ENCODE assay signal across 9 cellular contexts in the genomic region with DNA sequence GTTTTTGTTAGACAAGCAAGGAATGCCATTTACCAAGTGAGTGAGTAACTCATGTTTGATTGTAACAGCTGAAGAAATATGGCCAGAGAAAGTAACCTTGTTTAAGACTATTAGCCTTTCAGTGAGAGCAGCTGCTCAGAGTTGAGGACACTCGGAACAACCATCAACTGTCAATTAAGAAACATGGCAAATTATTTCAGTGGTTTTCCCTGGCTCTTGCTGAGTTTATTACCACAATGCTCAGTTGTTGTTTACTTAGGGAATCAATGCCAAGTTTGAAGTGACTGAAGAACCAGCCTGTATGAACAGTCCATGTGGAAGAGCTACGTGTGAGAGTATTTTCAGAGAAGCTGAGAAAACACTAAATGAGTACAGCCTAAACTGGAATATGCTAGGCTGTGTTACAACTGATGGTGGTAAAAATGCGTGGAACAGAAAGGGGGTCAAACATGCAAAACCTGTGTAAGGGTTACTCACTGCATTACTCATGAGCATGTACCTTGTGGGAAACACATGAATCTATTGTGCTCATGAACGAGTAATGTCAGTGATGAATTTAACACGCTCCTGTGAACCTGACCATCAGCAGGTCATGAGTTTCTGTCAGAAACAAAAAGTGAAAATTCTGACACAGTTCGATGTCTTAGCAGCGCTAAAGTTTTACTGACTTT. TPM values are rescaled to one million over a fixed set of nuclear protein-coding genes. Genes with fewer than 3 reads are reported as not detected.
DNase-seq lines count a peak whose midpoint lies in the region; ATAC-seq, FAIRE-seq and TF ChIP-seq lines count a peak whose summit lies in the region.
"Had no signal": no experiment of that assay in that cellular context is flagged by ENCODE, and none has a peak within 500 bp of the region (broad histone marks: within the 10 kb centered on the region; RNA-seq: fewer than 3 reads in every experiment).

No MANE protein-coding gene starts in this region.

- H3K27ac Mint-ChIP-seq in naive thymus-derived CD4-positive, alpha-beta T cell: peak overlapping the region in 5 of 9 donors; percentile 16 to 51 (median 21)
- H3K27ac Mint-ChIP-seq in H9: peak overlapping the region in 1 of 3 experiments; percentile 78; a peak in 1 of 7 replicates

- H3K56ac ChIP-seq in H9 (ENCODE audit: insufficient read length, low read depth, low read length): no peak overlapping the region

- no peak overlapping the region for H4K8ac ChIP-seq in H9 (replicated peaks; ENCODE audit: insufficient read length, low read depth, low read length)

- ATAC-seq in GM21825 (IDR thresholded peaks at IDR 0.05; ENCODE audit: unreplicated experiment): peak; percentile 70
- ATAC-seq in naive thymus-derived CD4-positive, alpha-beta T cell: peak; percentile 39

- H3K9me3 Mint-ChIP-seq in naive thymus-derived CD4-positive, alpha-beta T cell: no peaks in the 10 kb centered on the region
- no peaks in the 10 kb centered on the region for H3K9me3 Mint-ChIP-seq in H9

- no peak overlapping the region for H2BK12ac ChIP-seq in H9 (ENCODE audit: insufficient read length, low read depth, low read length)

- no peak overlapping the region for H3K4ac ChIP-seq in H9 (ENCODE audit: low read depth, low read length)

- H3K4me3 ChIP-seq in bronchial epithelial cell (ENCODE audit: low read depth, low read length): no peak overlapping the region
- no peak overlapping the region for H3K4me3 ChIP-seq in naive thymus-derived CD4-positive, alpha-beta T cell (ENCODE audit: low read length)

- H3K79me2 ChIP-seq in H9 (ENCODE audit: insufficient read depth, low read length): peaks cover 4% of the 10 kb centered on the region; the same call in 1 of the 2 replicates

- H2BK5ac ChIP-seq in H9 (ENCODE audit: insufficient read length, low read length): no peak overlapping the region

- no peak overlapping the region for H3K14ac ChIP-seq in H9 (ENCODE audit: insufficient read depth, low read length)

- H3K27ac ChIP-seq in naive thymus-derived CD4-positive, alpha-beta T cell (ENCODE audit: low read depth, low read length): no peak overlapping the region
- H3K27ac ChIP-seq in H9 (ENCODE audit: insufficient read length, low read depth, low read length): no peak overlapping the region

- DNase-seq in NCI-H748 (lab: John Stamatoyannopoulos, UW; ENCODE audit: unreplicated experiment) (peak; percentile 12), NCI-H748 treated with DMSO at 0.1 percent for 48 hours (lab: John Stamatoyannopoulos, UW) (no peak), M059J (ENCODE audit: low read depth) (peak; percentile 88), bronchial epithelial cell (ENCODE audit: low read depth) (peak; percentile 97), H9 (no peak), SIG-M5 (lab: John Stamatoyannopoulos, UW) (no peak)
- DNase-seq in naive thymus-derived CD4-positive, alpha-beta T cell: no peak

- no CpG with 5 or more reads among the region's 7 CpGs for WGBS in H9 (ENCODE audit: extremely low coverage, insufficient read length, low lambda C conversion rate)

- no peaks in the 10 kb centered on the region for H3K27me3 Mint-ChIP-seq in naive thymus-derived CD4-positive, alpha-beta T cell
- H3K27me3 Mint-ChIP-seq in H9 (ENCODE audit: low read depth): no peaks in the 10 kb centered on the region

- no peak for TF ChIP-seq CTCF in bronchial epithelial cell (IDR thresholded peaks at IDR 0.05; ENCODE audit: insufficient read depth, low read length, severe bottlenecking)
- TF ChIP-seq CTCF in H9 (conservative IDR thresholded peaks at IDR 0.05): no peak

- H3K27me3 ChIP-seq in bronchial epithelial cell (ENCODE audit: control insufficient read depth, insufficient read depth, low read length) (no peaks in the 10 kb centered on the region), H9 (ENCODE audit: insufficient read depth, low read length) (no peaks in the 10 kb centered on the region)
- H3K27me3 ChIP-seq in naive thymus-derived CD4-positive, alpha-beta T cell (ENCODE audit: control insufficient read depth in 2 of 2, insufficient read depth in 2 of 2, low read length in 2 of 2): no peaks in the 10 kb centered on the region

- no peak overlapping the region for H2BK20ac ChIP-seq in H9 (ENCODE audit: low read depth, low read length, poor library complexity, severe bottlenecking)

- FAIRE-seq in bronchial epithelial cell (lab: Jason Lieb, UNC): peak; percentile 47
- FAIRE-seq: colon had no signal

- H4K91ac ChIP-seq in H9 (ENCODE audit: insufficient read length, low read depth, low read length): no peak overlapping the region

- peaks cover 43 to 92% (median 83%) of the 10 kb centered on the region in 7 donors for H3K4me1 Mint-ChIP-seq in naive thymus-derived CD4-positive, alpha-beta T cell
- H3K4me1 Mint-ChIP-seq in H9: peaks cover 10 to 14% of the 10 kb centered on the region in 2 experiments; a peak in 3 of 4 replicates

- no peak overlapping the region for H3K18ac ChIP-seq in H9 (ENCODE audit: insufficient read length, low read depth, low read length)

- H3T11ph ChIP-seq in H9 (ENCODE audit: low read length): no peak overlapping the region

- POLR2A ChIA-PET in naive thymus-derived CD4-positive, alpha-beta T cell (lab: Charles Lee): interaction anchor here (0.8 to 2.2 kb wide), 2 partner anchors 14 to 33 kb away, joined by 4 to 5 read pairs; partner anchors contain the start of gene GNA13

- peaks cover 30 to 38% of the 10 kb centered on the region in 2 donors for H3K4me1 ChIP-seq in naive thymus-derived CD4-positive, alpha-beta T cell (ENCODE audit: control insufficient read depth in 2 of 2, insufficient read depth in 2 of 2, low read length in 2 of 2)
- no peaks in the 10 kb centered on the region for H3K4me1 ChIP-seq in H9 (ENCODE audit: insufficient read depth, low read length)

- no peak overlapping the region for H3K4me2 ChIP-seq in H9 (ENCODE audit: insufficient read depth, insufficient read length, low read length)

- H4K20me1 ChIP-seq in H9 (ENCODE audit: control insufficient read depth, insufficient read depth, insufficient read length): no peaks in the 10 kb centered on the region

- no peaks in the 10 kb centered on the region for H3K9me3 ChIP-seq in naive thymus-derived CD4-positive, alpha-beta T cell (ENCODE audit: control insufficient read depth in 2 of 3, low read length in 3 of 3)
- no peaks in the 10 kb centered on the region for H3K9me3 ChIP-seq in H9 (ENCODE audit: control insufficient read depth, low read depth, low read length)

- H4K5ac ChIP-seq in H9 (ENCODE audit: insufficient read length, low read depth, low read length): no peak overlapping the region

- CTCF ChIA-PET in naive thymus-derived CD4-positive, alpha-beta T cell (lab: Charles Lee): interaction anchor here (0.7 kb wide), 2 partner anchors 25 to 592 kb away, joined by 3 read pairs; no protein-coding TSS in a partner anchor

- no peak overlapping the region for H2BK120ac ChIP-seq in H9 (ENCODE audit: low read depth, low read length, poor library complexity, severe bottlenecking)

- H2AFZ ChIP-seq in H9 (ENCODE audit: low read length): no peak overlapping the region

- H3K36me3 ChIP-seq in bronchial epithelial cell (ENCODE audit: control insufficient read depth, insufficient read depth, low read length): no peaks in the 10 kb centered on the region
- H3K36me3 ChIP-seq in naive thymus-derived CD4-positive, alpha-beta T cell (ENCODE audit: control insufficient read depth in 2 of 3, insufficient read depth in 3 of 3, low read length in 3 of 3): no peaks in the 10 kb centered on the region

- H2AK5ac ChIP-seq in H9 (ENCODE audit: insufficient read length, low read length): no peak overlapping the region

- H3K23me2 ChIP-seq in H9 (ENCODE audit: insufficient read length, low read depth, low read length, poor library complexity, severe bottlenecking): no peaks in the 10 kb centered on the region

- H3K9ac ChIP-seq in H9 (ENCODE audit: extremely low read depth, insufficient read length, low read length): no peak overlapping the region

- intact Hi-C loops in naive thymus-derived CD4-positive, alpha-beta T cell (cut with micrococcal nuclease): no loop called here

- H2BK15ac ChIP-seq in H9 (ENCODE audit: low read depth, low read length): no peak overlapping the region

- no peak overlapping the region for H3K23ac ChIP-seq in H9 (ENCODE audit: insufficient read length, low read depth, low read length)

- H3K4me3 Mint-ChIP-seq in naive thymus-derived CD4-positive, alpha-beta T cell: peak overlapping the region in 4 of 10 donors; percentile 8 to 49 (median 35)
- no peak overlapping the region for H3K4me3 Mint-ChIP-seq in H9

- H3K79me1 ChIP-seq in H9 (ENCODE audit: insufficient read depth, low read depth, low read length, poor library complexity, severe bottlenecking): no peaks in the 10 kb centered on the region

- H3K36me3 Mint-ChIP-seq in naive thymus-derived CD4-positive, alpha-beta T cell: peaks cover 0 to 30% (median 7%) of the 10 kb centered on the region in 5 donors
- H3K36me3 Mint-ChIP-seq in H9 (ENCODE audit: insufficient read depth in 1 of 3, low read depth in 3 of 3): peaks cover 2 to 4% (median 2%) of the 10 kb centered on the region in 3 experiments; a peak in 4 of 7 replicates

RNA-seq across cellular contexts. Expression of gene GNA13, which starts 33.7 kb away (rescaled TPM):
- total RNA-seq in M059J (2014; rRNA removed; shearing (Covaris generic)): 40.4 and 61.9 TPM in 2 replicates
- total RNA-seq in bronchial epithelial cell: 37.5 and 51.6 TPM in 2 replicates
- 100 to 1,000 TPM in 1 of 5 experiments, 10 to 100 TPM in 4; 74.1 to 102 (median 78.7) TPM for total RNA-seq in naive thymus-derived CD4-positive, alpha-beta T cell
- 10 to 100 TPM; 29.8 to 30.2 TPM for polyA plus RNA-seq in naive thymus-derived CD4-positive, alpha-beta T cell
- 52.2 and 57.4 TPM in 2 replicates for total RNA-seq in H9 (2021)

Comparison
In these comparisons a context has a peak if more than half of its experiments do, and no peak if none do; other contexts are left out.
1. DNase-seq: peak in NCI-H748 (single experiment), M059J (single experiment) and bronchial epithelial cell (single experiment); none in NCI-H748 treated with DMSO at 0.1 percent for 48 hours (single experiment), naive thymus-derived CD4-positive, alpha-beta T cell (0 of 9), H9 (single experiment) and SIG-M5 (single experiment).